Comparison of ENCODE assay signal across 9 cellular contexts in the genomic region with DNA sequence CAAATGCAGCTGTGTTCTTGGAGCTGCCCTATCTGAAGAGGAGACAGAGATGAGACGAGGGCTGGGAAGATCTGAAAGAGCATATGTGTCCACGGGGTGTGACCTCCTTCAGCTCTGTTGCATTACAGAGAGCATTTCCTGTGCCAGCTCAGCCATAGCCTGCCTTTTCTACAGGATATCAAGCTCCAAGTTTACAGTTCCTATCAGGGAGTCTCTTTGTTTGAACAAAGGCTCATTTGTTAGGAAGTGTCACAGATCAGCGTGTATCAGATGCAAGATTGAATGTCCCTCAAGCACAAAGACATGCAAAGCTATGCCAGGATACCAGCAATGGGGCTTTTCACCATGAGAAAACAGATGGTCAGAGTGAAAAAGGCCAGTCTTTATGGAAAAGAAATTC.
DNase-seq lines count a peak whose midpoint lies in the region; ATAC-seq and TF ChIP-seq lines count a peak whose summit lies in the region.
"Had no signal": no experiment of that assay in that cellular context is flagged by ENCODE, and none has a peak within 500 bp of the region (broad histone marks: within the 10 kb centered on the region; RNA-seq: fewer than 3 reads in every experiment).

No MANE protein-coding gene starts in this region.

- H3K4me1 ChIP-seq in stomach: peaks cover 0 to 23% (median 10%) of the 10 kb centered on the region in 4 donors
- H3K4me1 ChIP-seq in effector memory CD4-positive, alpha-beta T cell (ENCODE audit: control insufficient read depth, insufficient read depth, low read length, poor library complexity, severe bottlenecking): no peaks in the 10 kb centered on the region

- CTCF ChIA-PET in WTC11 (lab: Charles Lee): interaction anchor here (0.6 to 2.0 kb wide), 4 partner anchors 119 to 1279 kb away, joined by 3 to 8 read pairs (median 4); no protein-coding TSS in a partner anchor

- no peaks in the 10 kb centered on the region for H3K36me3 ChIP-seq in stomach
- H3K36me3 ChIP-seq in effector memory CD4-positive, alpha-beta T cell (ENCODE audit: control insufficient read depth, insufficient read depth, low read length): no peaks in the 10 kb centered on the region

- ATAC-seq in WTC11: peak; percentile 66

- H3K9me3 ChIP-seq in stomach: no peaks in the 10 kb centered on the region
- no peaks in the 10 kb centered on the region for H3K9me3 ChIP-seq in effector memory CD4-positive, alpha-beta T cell (ENCODE audit: control insufficient read depth, low read length)

- peaks cover 11% of the 10 kb centered on the region for H3K9me3 Mint-ChIP-seq in WTC11
- H3K9me3 Mint-ChIP-seq: activated CD4-positive, alpha-beta T cell treated with anti-CD3 and anti-CD28 coated beads, Interleukin-2, amount 10 ng/mL, durations not matched to agents 7 days and 5 days; activated naive CD4-positive, alpha-beta T cell treated with anti-CD3 and anti-CD28 coated beads, Interleukin-2, amount 10 ng/mL, durations not matched to agents 7 days and 5 days had no signal

- WGBS in stomach, 5 donors: 7 to 33% (median 13%) methylated on average over 2 to 3 of the region's 3 CpGs

- H3K27ac Mint-ChIP-seq in WTC11: no peak overlapping the region
- H3K27ac Mint-ChIP-seq: activated CD4-positive, alpha-beta T cell treated with anti-CD3 and anti-CD28 coated beads, Interleukin-2, amount 10 ng/mL, durations not matched to agents 7 days and 5 days; activated naive CD4-positive, alpha-beta T cell treated with anti-CD3 and anti-CD28 coated beads, Interleukin-2, amount 10 ng/mL, durations not matched to agents 7 days and 5 days had no signal

- no peak for TF ChIP-seq POLR2A in stomach (IDR thresholded peaks at IDR 0.05)

- no peaks in the 10 kb centered on the region; the same call in 1 of the 2 replicates for H3K27me3 Mint-ChIP-seq in WTC11 (ENCODE audit: low read depth)
- H3K27me3 Mint-ChIP-seq: activated CD4-positive, alpha-beta T cell treated with anti-CD3 and anti-CD28 coated beads, Interleukin-2, amount 10 ng/mL, durations not matched to agents 7 days and 5 days; activated naive CD4-positive, alpha-beta T cell treated with anti-CD3 and anti-CD28 coated beads, Interleukin-2, amount 10 ng/mL, durations not matched to agents 7 days and 5 days had no signal

- H3K27ac ChIP-seq in stomach: peak overlapping the region in 4 of 5 donors; percentile 15 to 74 (median 42)
- H3K27ac ChIP-seq in effector memory CD4-positive, alpha-beta T cell (ENCODE audit: insufficient read depth, low read length, poor library complexity, severe bottlenecking): no peak overlapping the region

- POLR2A ChIA-PET in WTC11 (lab: Charles Lee): no interaction called here

- intact Hi-C loops in stomach (cut with DNase I; ENCODE audit: low total_unique reads): no loop called here

- no peak for TF ChIP-seq EP300 in stomach (IDR thresholded peaks at IDR 0.05)

- H3K4me1 Mint-ChIP-seq in WTC11: peaks cover 42% of the 10 kb centered on the region
- H3K4me1 Mint-ChIP-seq: activated CD4-positive, alpha-beta T cell treated with anti-CD3 and anti-CD28 coated beads, Interleukin-2, amount 10 ng/mL, durations not matched to agents 7 days and 5 days had no signal

- no peaks in the 10 kb centered on the region for H3K27me3 ChIP-seq in stomach
- H3K27me3 ChIP-seq in effector memory CD4-positive, alpha-beta T cell (replicated peaks; ENCODE audit: control insufficient read depth, insufficient read depth, low read length, poor library complexity, severe bottlenecking): no peaks in the 10 kb centered on the region

- DNase-seq in LHCN-M2 (ENCODE audit: low read depth): peak; percentile 66
- no peak for DNase-seq in WTC11 (ENCODE audit: low spot score)
- peak; percentile 39 for DNase-seq in kidney tubule cell (ENCODE audit: low spot score)
- peak; percentile 46 for DNase-seq in stomach
- DNase-seq in activated effector memory CD4-positive, alpha-beta T cell treated with anti-CD3 and anti-CD28 coated beads, Interleukin-2, amount 50 U/mL, for 16 hours: no peak
- DNase-seq in COLO668 (lab: John Stamatoyannopoulos, UW; ENCODE audit: unreplicated experiment): no peak
- DNase-seq in effector memory CD4-positive, alpha-beta T cell: no peak
- DNase-seq: activated CD4-positive, alpha-beta T cell treated with anti-CD3 and anti-CD28 coated beads, Interleukin-2, amount 10 ng/mL, durations not matched to agents 7 days and 5 days; activated naive CD4-positive, alpha-beta T cell treated with anti-CD3 and anti-CD28 coated beads, Interleukin-2, amount 10 ng/mL, durations not matched to agents 7 days and 5 days had no signal

- TF ChIP-seq CTCF in WTC11 (IDR thresholded peaks at IDR 0.05): no peak
- TF ChIP-seq CTCF in stomach (IDR thresholded peaks at IDR 0.05): no peak

- H3K4me3 Mint-ChIP-seq in WTC11: no peak overlapping the region
- H3K4me3 Mint-ChIP-seq: activated CD4-positive, alpha-beta T cell treated with anti-CD3 and anti-CD28 coated beads, Interleukin-2, amount 10 ng/mL, durations not matched to agents 7 days and 5 days; activated naive CD4-positive, alpha-beta T cell treated with anti-CD3 and anti-CD28 coated beads, Interleukin-2, amount 10 ng/mL, durations not matched to agents 7 days and 5 days had no signal

- no peak overlapping the region for H3K4me3 ChIP-seq in stomach
- H3K4me3 ChIP-seq in effector memory CD4-positive, alpha-beta T cell (ENCODE audit: insufficient read depth, low read depth, low read length, poor library complexity, severe bottlenecking): no peak overlapping the region

- H3K36me3 Mint-ChIP-seq in WTC11: 0 out of 2 replicates have a peak, but pooled peaks cover 3% of the 10 kb centered on the region
- H3K36me3 Mint-ChIP-seq: activated naive CD4-positive, alpha-beta T cell treated with anti-CD3 and anti-CD28 coated beads, Interleukin-2, amount 10 ng/mL, durations not matched to agents 7 days and 5 days had no signal

TF ChIP-seq in WTC11, 78 proteins besides CTCF, POLR2A, EP300 and RAD21 (continues in another document):
- no peak for TF ChIP-seq ZNF416 (CRISPR knock-in tag; IDR thresholded peaks at IDR 0.05)
- no peak for TF ChIP-seq RORB (CRISPR knock-in tag; IDR thresholded peaks at IDR 0.05)
- no peak for TF ChIP-seq GRHL2 (CRISPR knock-in tag; IDR thresholded peaks at IDR 0.05; ENCODE audit: insufficient replicate concordance, severe bottlenecking)
- TF ChIP-seq, protein P1, sequence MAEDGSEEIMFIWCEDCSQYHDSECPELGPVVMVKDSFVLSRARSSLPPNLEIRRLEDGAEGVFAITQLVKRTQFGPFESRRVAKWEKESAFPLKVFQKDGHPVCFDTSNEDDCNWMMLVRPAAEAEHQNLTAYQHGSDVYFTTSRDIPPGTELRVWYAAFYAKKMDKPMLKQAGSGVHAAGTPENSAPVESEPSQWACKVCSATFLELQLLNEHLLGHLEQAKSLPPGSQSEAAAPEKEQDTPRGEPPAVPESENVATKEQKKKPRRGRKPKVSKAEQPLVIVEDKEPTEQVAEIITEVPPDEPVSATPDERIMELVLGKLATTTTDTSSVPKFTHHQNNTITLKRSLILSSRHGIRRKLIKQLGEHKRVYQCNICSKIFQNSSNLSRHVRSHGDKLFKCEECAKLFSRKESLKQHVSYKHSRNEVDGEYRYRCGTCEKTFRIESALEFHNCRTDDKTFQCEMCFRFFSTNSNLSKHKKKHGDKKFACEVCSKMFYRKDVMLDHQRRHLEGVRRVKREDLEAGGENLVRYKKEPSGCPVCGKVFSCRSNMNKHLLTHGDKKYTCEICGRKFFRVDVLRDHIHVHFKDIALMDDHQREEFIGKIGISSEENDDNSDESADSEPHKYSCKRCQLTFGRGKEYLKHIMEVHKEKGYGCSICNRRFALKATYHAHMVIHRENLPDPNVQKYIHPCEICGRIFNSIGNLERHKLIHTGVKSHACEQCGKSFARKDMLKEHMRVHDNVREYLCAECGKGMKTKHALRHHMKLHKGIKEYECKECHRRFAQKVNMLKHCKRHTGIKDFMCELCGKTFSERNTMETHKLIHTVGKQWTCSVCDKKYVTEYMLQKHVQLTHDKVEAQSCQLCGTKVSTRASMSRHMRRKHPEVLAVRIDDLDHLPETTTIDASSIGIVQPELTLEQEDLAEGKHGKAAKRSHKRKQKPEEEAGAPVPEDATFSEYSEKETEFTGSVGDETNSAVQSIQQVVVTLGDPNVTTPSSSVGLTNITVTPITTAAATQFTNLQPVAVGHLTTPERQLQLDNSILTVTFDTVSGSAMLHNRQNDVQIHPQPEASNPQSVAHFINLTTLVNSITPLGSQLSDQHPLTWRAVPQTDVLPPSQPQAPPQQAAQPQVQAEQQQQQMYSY (CRISPR knock-in tag; IDR thresholded peaks at IDR 0.05): no peak
- no peak for TF ChIP-seq NR1H2 (CRISPR knock-in tag; IDR thresholded peaks at IDR 0.05)
- TF ChIP-seq, protein P2, sequence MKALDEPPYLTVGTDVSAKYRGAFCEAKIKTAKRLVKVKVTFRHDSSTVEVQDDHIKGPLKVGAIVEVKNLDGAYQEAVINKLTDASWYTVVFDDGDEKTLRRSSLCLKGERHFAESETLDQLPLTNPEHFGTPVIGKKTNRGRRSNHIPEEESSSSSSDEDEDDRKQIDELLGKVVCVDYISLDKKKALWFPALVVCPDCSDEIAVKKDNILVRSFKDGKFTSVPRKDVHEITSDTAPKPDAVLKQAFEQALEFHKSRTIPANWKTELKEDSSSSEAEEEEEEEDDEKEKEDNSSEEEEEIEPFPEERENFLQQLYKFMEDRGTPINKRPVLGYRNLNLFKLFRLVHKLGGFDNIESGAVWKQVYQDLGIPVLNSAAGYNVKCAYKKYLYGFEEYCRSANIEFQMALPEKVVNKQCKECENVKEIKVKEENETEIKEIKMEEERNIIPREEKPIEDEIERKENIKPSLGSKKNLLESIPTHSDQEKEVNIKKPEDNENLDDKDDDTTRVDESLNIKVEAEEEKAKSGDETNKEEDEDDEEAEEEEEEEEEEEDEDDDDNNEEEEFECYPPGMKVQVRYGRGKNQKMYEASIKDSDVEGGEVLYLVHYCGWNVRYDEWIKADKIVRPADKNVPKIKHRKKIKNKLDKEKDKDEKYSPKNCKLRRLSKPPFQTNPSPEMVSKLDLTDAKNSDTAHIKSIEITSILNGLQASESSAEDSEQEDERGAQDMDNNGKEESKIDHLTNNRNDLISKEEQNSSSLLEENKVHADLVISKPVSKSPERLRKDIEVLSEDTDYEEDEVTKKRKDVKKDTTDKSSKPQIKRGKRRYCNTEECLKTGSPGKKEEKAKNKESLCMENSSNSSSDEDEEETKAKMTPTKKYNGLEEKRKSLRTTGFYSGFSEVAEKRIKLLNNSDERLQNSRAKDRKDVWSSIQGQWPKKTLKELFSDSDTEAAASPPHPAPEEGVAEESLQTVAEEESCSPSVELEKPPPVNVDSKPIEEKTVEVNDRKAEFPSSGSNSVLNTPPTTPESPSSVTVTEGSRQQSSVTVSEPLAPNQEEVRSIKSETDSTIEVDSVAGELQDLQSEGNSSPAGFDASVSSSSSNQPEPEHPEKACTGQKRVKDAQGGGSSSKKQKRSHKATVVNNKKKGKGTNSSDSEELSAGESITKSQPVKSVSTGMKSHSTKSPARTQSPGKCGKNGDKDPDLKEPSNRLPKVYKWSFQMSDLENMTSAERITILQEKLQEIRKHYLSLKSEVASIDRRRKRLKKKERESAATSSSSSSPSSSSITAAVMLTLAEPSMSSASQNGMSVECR (CRISPR knock-in tag; IDR thresholded peaks at IDR 0.05; ENCODE audit: borderline replicate concordance): no peak
- TF ChIP-seq SMAD3 (CRISPR knock-in tag; IDR thresholded peaks at IDR 0.05; ENCODE audit: borderline replicate concordance): no peak

Comparison
In these comparisons a context has a peak if more than half of its experiments do, and no peak if none do; other contexts are left out.
1. DNase-seq: peak in LHCN-M2 (single experiment), kidney tubule cell (single experiment) and stomach (single experiment); none in WTC11 (single experiment), activated effector memory CD4-positive, alpha-beta T cell treated with anti-CD3 and anti-CD28 coated beads, Interleukin-2, amount 50 U/mL, for 16 hours (single experiment), COLO668 (single experiment) and effector memory CD4-positive, alpha-beta T cell (0 of 3).